30 cellular contexts compared by ENCODE assay signal in genomic region chr2:219056176-219056895, GRCh38. TPM values are rescaled to one million over a fixed set of nuclear protein-coding genes. Genes with fewer than 3 reads are reported as not detected.
"Had no signal": no experiment of that assay in that cellular context is flagged by ENCODE, and none has a peak within 500 bp of the region (broad histone marks: within the 10 kb centered on the region; RNA-seq: fewer than 3 reads in every experiment).

No MANE protein-coding gene starts in this region.

- ATAC-seq: activated T-cell treated with anti-CD3 and anti-CD28 coated beads, Interleukin-2, amount 50 U/mL, for 4 hours; activated T-helper 17 cell treated with anti-CD3 and anti-CD28 coated beads, Interleukin-2, amount 50 U/mL, for 72 hours; K562; PC-3 had no signal

- H3K4me3 Mint-ChIP-seq: activated CD4-positive, alpha-beta memory T cell treated with anti-CD3 and anti-CD28 coated beads for 36 hours; activated CD4-positive, alpha-beta T cell treated with anti-CD3 and anti-CD28 coated beads, Interleukin-2, amount 10 ng/mL, durations not matched to agents 7 days and 5 days; activated naive CD8-positive, alpha-beta T cell treated with anti-CD3 and anti-CD28 coated beads, Interleukin-2, amount 10 ng/mL, durations not matched to agents 7 days and 5 days; activated T-cell treated with anti-CD3 and anti-CD28 coated beads, Interleukin-2, amount 50 U/mL, for 4 hours; activated T-helper 17 cell treated with anti-CD3 and anti-CD28 coated beads, Interleukin-2, amount 50 U/mL, for 72 hours had no signal

- DNase-seq: activated CD4-positive, alpha-beta memory T cell treated with anti-CD3 and anti-CD28 coated beads for 36 hours; activated CD4-positive, alpha-beta T cell treated with anti-CD3 and anti-CD28 coated beads, Interleukin-2, amount 10 ng/mL, durations not matched to agents 7 days and 5 days; activated CD4-positive, CD25-positive, alpha-beta regulatory T cell; activated CD8-positive, alpha-beta memory T cell treated with anti-CD3 and anti-CD28 coated beads for 24 hours; activated gamma-delta T cell; activated naive CD4-positive, alpha-beta T cell treated with anti-CD3 and anti-CD28 coated beads, Interleukin-2, amount 50 U/mL, for 16 hours; activated naive CD8-positive, alpha-beta T cell treated with anti-CD3 and anti-CD28 coated beads, Interleukin-2, amount 10 ng/mL, durations not matched to agents 7 days and 5 days; activated T-cell treated with anti-CD3 and anti-CD28 coated beads, Interleukin-2, amount 50 U/mL, for 4 hours; anterior cingulate cortex; central memory CD4-positive, alpha-beta T cell; Karpas-422; NCI-H1048; NCI-H146; NCI-H187 treated with DMSO at 0.1 percent for 48 hours; NCI-H2081 treated with DMSO at 0.1 percent for 48 hours; NCI-H2171; NCI-H2227 treated with DMSO at 0.1 percent for 48 hours; NCI-H446 treated with DMSO at 0.1 percent for 48 hours; NCI-H524 treated with DMSO at 0.1 percent for 48 hours; NCI-H82; PC-3; SIG-M5 had no signal

- H3K9me3 Mint-ChIP-seq: activated CD4-positive, alpha-beta memory T cell treated with anti-CD3 and anti-CD28 coated beads for 36 hours; activated CD4-positive, alpha-beta T cell treated with anti-CD3 and anti-CD28 coated beads, Interleukin-2, amount 10 ng/mL, durations not matched to agents 7 days and 5 days; activated naive CD8-positive, alpha-beta T cell treated with anti-CD3 and anti-CD28 coated beads, Interleukin-2, amount 10 ng/mL, durations not matched to agents 7 days and 5 days; activated T-cell treated with anti-CD3 and anti-CD28 coated beads, Interleukin-2, amount 50 U/mL, for 4 hours; activated T-helper 17 cell treated with anti-CD3 and anti-CD28 coated beads, Interleukin-2, amount 50 U/mL, for 72 hours had no signal

- H3K27ac Mint-ChIP-seq: activated CD4-positive, alpha-beta memory T cell treated with anti-CD3 and anti-CD28 coated beads for 36 hours; activated CD4-positive, alpha-beta T cell treated with anti-CD3 and anti-CD28 coated beads, Interleukin-2, amount 10 ng/mL, durations not matched to agents 7 days and 5 days; activated naive CD8-positive, alpha-beta T cell treated with anti-CD3 and anti-CD28 coated beads, Interleukin-2, amount 10 ng/mL, durations not matched to agents 7 days and 5 days; activated T-helper 17 cell treated with anti-CD3 and anti-CD28 coated beads, Interleukin-2, amount 50 U/mL, for 72 hours had no signal

- H3K4me3 ChIP-seq: adrenal gland, K562 had no signal

- H3K9me3 ChIP-seq: adrenal gland had no signal

- FAIRE-seq: bronchial epithelial cell, K562, RCC 7860 had no signal

- H3K36me3 ChIP-seq: adrenal gland had no signal

- H3K27ac ChIP-seq: adrenal gland, VCaP had no signal

- H3K36me3 Mint-ChIP-seq: activated CD4-positive, alpha-beta memory T cell treated with anti-CD3 and anti-CD28 coated beads for 36 hours; activated naive CD8-positive, alpha-beta T cell treated with anti-CD3 and anti-CD28 coated beads, Interleukin-2, amount 10 ng/mL, durations not matched to agents 7 days and 5 days had no signal

RNA-seq across cellular contexts. Expression of gene IHH, which starts 4.4 kb away (rescaled TPM):
- total RNA-seq: activated CD4-positive, alpha-beta T cell treated with anti-CD3 and anti-CD28 coated beads, Interleukin-2, amount 10 ng/mL, durations not matched to agents 7 days and 5 days; activated naive CD8-positive, alpha-beta T cell treated with anti-CD3 and anti-CD28 coated beads, Interleukin-2, amount 10 ng/mL, durations not matched to agents 7 days and 5 days; bronchial epithelial cell; chondrocyte had no signal
- polyA plus RNA-seq: K562 had no signal

RNA-seq across cellular contexts. Expression of gene CFAP65, which starts 15.0 kb away (rescaled TPM):
- total RNA-seq: activated CD4-positive, alpha-beta memory T cell treated with anti-CD3 and anti-CD28 coated beads for 36 hours; activated CD4-positive, alpha-beta T cell treated with anti-CD3 and anti-CD28 coated beads, Interleukin-2, amount 10 ng/mL, durations not matched to agents 7 days and 5 days; activated naive CD8-positive, alpha-beta T cell treated with anti-CD3 and anti-CD28 coated beads, Interleukin-2, amount 10 ng/mL, durations not matched to agents 7 days and 5 days; activated T-cell treated with anti-CD3 and anti-CD28 coated beads, Interleukin-2, amount 50 U/mL, for 4 hours; activated T-helper 17 cell treated with anti-CD3 and anti-CD28 coated beads, Interleukin-2, amount 50 U/mL, for 72 hours; bronchial epithelial cell; chondrocyte; K562; T-helper 2 cell treated with Interferon-gamma antibody and Interleukin-4, amounts not matched to agents 100 ng/mL and 5 ng/mL, for 36 hours had no signal
- polyA plus RNA-seq: K562 had no signal
